ENCODE assay signal across 1 cellular context in genomic region chr16:30997887-30998711, GRCh38.
TF ChIP-seq lines count a peak whose summit lies in the region.

No MANE protein-coding gene starts in this region.

TF ChIP-seq in IMR-90, 13 proteins besides CTCF, POLR2A, EP300 and RAD21:
- no peak for TF ChIP-seq CEBPB (IDR thresholded peaks at IDR 0.05; ENCODE audit: low read depth, low read length)
- peak; percentile 48; the same call in 1 of the 2 replicates for TF ChIP-seq MAZ (IDR thresholded peaks at IDR 0.05; ENCODE audit: borderline replicate concordance, low read depth, low read length)
- TF ChIP-seq NFE2L2 (IDR thresholded peaks at IDR 0.05; ENCODE audit: low read depth, low read length): no peak
- TF ChIP-seq, protein P1, sequence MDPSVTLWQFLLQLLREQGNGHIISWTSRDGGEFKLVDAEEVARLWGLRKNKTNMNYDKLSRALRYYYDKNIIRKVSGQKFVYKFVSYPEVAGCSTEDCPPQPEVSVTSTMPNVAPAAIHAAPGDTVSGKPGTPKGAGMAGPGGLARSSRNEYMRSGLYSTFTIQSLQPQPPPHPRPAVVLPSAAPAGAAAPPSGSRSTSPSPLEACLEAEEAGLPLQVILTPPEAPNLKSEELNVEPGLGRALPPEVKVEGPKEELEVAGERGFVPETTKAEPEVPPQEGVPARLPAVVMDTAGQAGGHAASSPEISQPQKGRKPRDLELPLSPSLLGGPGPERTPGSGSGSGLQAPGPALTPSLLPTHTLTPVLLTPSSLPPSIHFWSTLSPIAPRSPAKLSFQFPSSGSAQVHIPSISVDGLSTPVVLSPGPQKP (IDR thresholded peaks at IDR 0.05; ENCODE audit: borderline replicate concordance, low read depth, low read length): no peak
- TF ChIP-seq FOS (IDR thresholded peaks at IDR 0.05; ENCODE audit: low read depth, low read length): peak; percentile 70; the same call in 1 of the 2 replicates
- TF ChIP-seq, protein P2, sequence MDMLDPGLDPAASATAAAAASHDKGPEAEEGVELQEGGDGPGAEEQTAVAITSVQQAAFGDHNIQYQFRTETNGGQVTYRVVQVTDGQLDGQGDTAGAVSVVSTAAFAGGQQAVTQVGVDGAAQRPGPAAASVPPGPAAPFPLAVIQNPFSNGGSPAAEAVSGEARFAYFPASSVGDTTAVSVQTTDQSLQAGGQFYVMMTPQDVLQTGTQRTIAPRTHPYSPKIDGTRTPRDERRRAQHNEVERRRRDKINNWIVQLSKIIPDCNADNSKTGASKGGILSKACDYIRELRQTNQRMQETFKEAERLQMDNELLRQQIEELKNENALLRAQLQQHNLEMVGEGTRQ (IDR thresholded peaks at IDR 0.05; ENCODE audit: low read depth, low read length): 0 out of 2 replicates have a peak, but pooled peaks have one; percentile 2
